Comparison of ENCODE assay signal across 41 cellular contexts in genomic region chrX:74445099-74445498, GRCh38. TPM values are rescaled to one million over a fixed set of nuclear protein-coding genes. Genes with fewer than 3 reads are reported as not detected.
"Had no signal": no experiment of that assay in that cellular context is flagged by ENCODE, and none has a peak within 500 bp of the region (broad histone marks: within the 10 kb centered on the region; RNA-seq: fewer than 3 reads in every experiment).

No MANE protein-coding gene starts in this region.

- H3K27ac ChIP-seq: ascending aorta, body of pancreas, brain microvascular endothelial cell, breast epithelium, cardiac muscle cell, WERI-Rb-1 had no signal

- H3K4me3 Mint-ChIP-seq: activated CD4-positive, alpha-beta memory T cell treated with anti-CD3 and anti-CD28 coated beads, Interleukin-2, amount 10 ng/mL, durations not matched to agents 7 days and 5 days; activated CD4-positive, alpha-beta T cell treated with anti-CD3 and anti-CD28 coated beads for 36 hours; activated CD4-positive, alpha-beta T cell treated with anti-CD3 and anti-CD28 coated beads, Interleukin-2, amount 10 ng/mL, durations not matched to agents 7 days and 5 days; activated CD8-positive, alpha-beta memory T cell treated with anti-CD3 and anti-CD28 coated beads, Interleukin-2, amount 10 ng/mL, durations not matched to agents 7 days and 5 days; activated CD8-positive, alpha-beta T cell treated with anti-CD3 and anti-CD28 coated beads, Interleukin-2, amount 10 ng/mL, durations not matched to agents 7 days and 5 days; activated naive CD4-positive, alpha-beta T cell treated with anti-CD3 and anti-CD28 coated beads, Interleukin-2, amount 10 ng/mL, durations not matched to agents 7 days and 5 days; activated naive CD4-positive, alpha-beta T cell treated with anti-CD3 and anti-CD28 coated beads, Interleukin-2, amount 50 U/mL, for 24 hours; activated naive CD8-positive, alpha-beta T cell; activated naive CD8-positive, alpha-beta T cell treated with anti-CD3 and anti-CD28 coated beads, Interleukin-2, amount 10 ng/mL, durations not matched to agents 7 days and 5 days; activated naive CD8-positive, alpha-beta T cell treated with anti-CD3 and anti-CD28 coated beads, Interleukin-2, amount 50 U/mL, for 24 hours; activated T-cell treated with anti-CD3 and anti-CD28 coated beads, Interleukin-2, amount 50 U/mL, for 24 hours; central memory CD8-positive, alpha-beta T cell; T-helper 1 cell treated with Interleukin-12 subunit alpha and Interleukin-12 subunit beta and Interleukin-4 antibody, amounts not matched to agents 30 μg/mL and 1 μg/mL, for 36 hours; T-helper 2 cell treated with Interferon-gamma antibody and Interleukin-4, amounts not matched to agents 5 μg/mL and 100 μg/mL, for 36 hours; WTC11 had no signal

- H3K36me3 Mint-ChIP-seq: activated CD8-positive, alpha-beta memory T cell treated with anti-CD3 and anti-CD28 coated beads, Interleukin-2, amount 10 ng/mL, durations not matched to agents 7 days and 5 days; activated naive CD4-positive, alpha-beta T cell treated with anti-CD3 and anti-CD28 coated beads, Interleukin-2, amount 10 ng/mL, durations not matched to agents 7 days and 5 days; activated naive CD4-positive, alpha-beta T cell treated with anti-CD3 and anti-CD28 coated beads, Interleukin-2, amount 50 U/mL, for 24 hours; activated naive CD8-positive, alpha-beta T cell; activated naive CD8-positive, alpha-beta T cell treated with anti-CD3 and anti-CD28 coated beads, Interleukin-2, amount 10 ng/mL, durations not matched to agents 7 days and 5 days; WTC11 had no signal

- H3K9me3 ChIP-seq: ascending aorta, body of pancreas, breast epithelium had no signal

- H3K4me1 ChIP-seq: ascending aorta, body of pancreas, breast epithelium had no signal

- DNase-seq: activated CD4-positive, alpha-beta memory T cell treated with anti-CD3 and anti-CD28 coated beads, Interleukin-2, amount 10 ng/mL, durations not matched to agents 7 days and 5 days; activated CD4-positive, alpha-beta T cell treated with anti-CD3 and anti-CD28 coated beads for 1 hour; activated CD4-positive, alpha-beta T cell treated with anti-CD3 and anti-CD28 coated beads for 36 hours; activated CD4-positive, alpha-beta T cell treated with anti-CD3 and anti-CD28 coated beads for 48 hours; activated CD4-positive, alpha-beta T cell treated with anti-CD3 and anti-CD28 coated beads, Interleukin-2, amount 10 ng/mL, durations not matched to agents 7 days and 5 days; activated CD4-positive, alpha-beta T cell treated with anti-CD3 and anti-CD28 coated beads, Interleukin-2, amount 50 U/mL, for 48 hours; activated CD4-positive, CD25-positive, alpha-beta regulatory T cell; activated CD8-positive, alpha-beta memory T cell treated with anti-CD3 and anti-CD28 coated beads for 24 hours; activated CD8-positive, alpha-beta memory T cell treated with anti-CD3 and anti-CD28 coated beads, Interleukin-2, amount 10 ng/mL, durations not matched to agents 7 days and 5 days; activated CD8-positive, alpha-beta memory T cell treated with anti-CD3 and anti-CD28 coated beads, Interleukin-2, amount 50 U/mL, for 48 hours; activated CD8-positive, alpha-beta T cell treated with anti-CD3 and anti-CD28 coated beads, Interleukin-2, amount 10 ng/mL, durations not matched to agents 7 days and 5 days; activated effector memory CD4-positive, alpha-beta T cell treated with Interleukin-2 at 50 U/mL for 16 hours; activated gamma-delta T cell; activated naive CD4-positive, alpha-beta T cell treated with anti-CD3 and anti-CD28 coated beads, Interleukin-2, amount 10 ng/mL, durations not matched to agents 7 days and 5 days; activated naive CD4-positive, alpha-beta T cell treated with Interleukin-2 at 50 U/mL for 16 hours; activated naive CD8-positive, alpha-beta T cell treated with anti-CD3 and anti-CD28 coated beads, Interleukin-2, amount 10 ng/mL, durations not matched to agents 7 days and 5 days; activated naive CD8-positive, alpha-beta T cell treated with anti-CD3 and anti-CD28 coated beads, Interleukin-2, amount 50 U/mL, for 24 hours; activated T-cell treated with anti-CD3 and anti-CD28 coated beads, Interleukin-2, amount 50 U/mL, for 24 hours; activated T-cell treated with anti-CD3 and anti-CD28 coated beads, Interleukin-2, amount 50 U/mL, for 48 hours; amygdala; anterior cingulate cortex; body of pancreas; brain microvascular endothelial cell; caudate nucleus; cerebellar nuclear complex; T-helper 1 cell; T-helper 2 cell; T-helper 9 cell; WERI-Rb-1 had no signal

- H3K4me1 Mint-ChIP-seq: activated CD4-positive, alpha-beta memory T cell treated with anti-CD3 and anti-CD28 coated beads, Interleukin-2, amount 10 ng/mL, durations not matched to agents 7 days and 5 days; activated CD4-positive, alpha-beta T cell treated with anti-CD3 and anti-CD28 coated beads, Interleukin-2, amount 10 ng/mL, durations not matched to agents 7 days and 5 days; activated CD8-positive, alpha-beta memory T cell treated with anti-CD3 and anti-CD28 coated beads, Interleukin-2, amount 10 ng/mL, durations not matched to agents 7 days and 5 days; activated naive CD4-positive, alpha-beta T cell treated with anti-CD3 and anti-CD28 coated beads, Interleukin-2, amount 10 ng/mL, durations not matched to agents 7 days and 5 days; activated naive CD8-positive, alpha-beta T cell treated with anti-CD3 and anti-CD28 coated beads, Interleukin-2, amount 10 ng/mL, durations not matched to agents 7 days and 5 days; central memory CD8-positive, alpha-beta T cell had no signal

- H3K27me3 ChIP-seq: ascending aorta, body of pancreas, brain microvascular endothelial cell, cardiac muscle cell had no signal

- H3K9me3 Mint-ChIP-seq: activated CD4-positive, alpha-beta memory T cell treated with anti-CD3 and anti-CD28 coated beads, Interleukin-2, amount 10 ng/mL, durations not matched to agents 7 days and 5 days; activated CD4-positive, alpha-beta T cell treated with anti-CD3 and anti-CD28 coated beads, Interleukin-2, amount 10 ng/mL, durations not matched to agents 7 days and 5 days; activated naive CD4-positive, alpha-beta T cell treated with anti-CD3 and anti-CD28 coated beads, Interleukin-2, amount 10 ng/mL, durations not matched to agents 7 days and 5 days; activated naive CD4-positive, alpha-beta T cell treated with anti-CD3 and anti-CD28 coated beads, Interleukin-2, amount 50 U/mL, for 24 hours; activated naive CD8-positive, alpha-beta T cell treated with anti-CD3 and anti-CD28 coated beads, Interleukin-2, amount 10 ng/mL, durations not matched to agents 7 days and 5 days; activated naive CD8-positive, alpha-beta T cell treated with anti-CD3 and anti-CD28 coated beads, Interleukin-2, amount 50 U/mL, for 24 hours; activated T-cell treated with anti-CD3 and anti-CD28 coated beads, Interleukin-2, amount 50 U/mL, for 24 hours; activated T-helper 2 cell treated with anti-CD3 and anti-CD28 coated beads, Interferon-gamma antibody, Interleukin-2, Interleukin-4, amounts not matched to agents 10 μg/mL and 5 μg/mL and 100 μg/mL, durations not matched to agents 14 hours and 24 hours and 36 hours; central memory CD8-positive, alpha-beta T cell; T-helper 1 cell treated with Interleukin-12 subunit alpha and Interleukin-12 subunit beta and Interleukin-4 antibody, amounts not matched to agents 30 μg/mL and 1 μg/mL, for 36 hours; T-helper 2 cell treated with Interferon-gamma antibody and Interleukin-4, amounts not matched to agents 5 μg/mL and 100 μg/mL, for 36 hours; WTC11 had no signal

- H3K27me3 Mint-ChIP-seq: activated CD4-positive, alpha-beta T cell treated with anti-CD3 and anti-CD28 coated beads, Interleukin-2, amount 10 ng/mL, durations not matched to agents 7 days and 5 days; activated CD8-positive, alpha-beta memory T cell treated with anti-CD3 and anti-CD28 coated beads, Interleukin-2, amount 10 ng/mL, durations not matched to agents 7 days and 5 days; activated naive CD4-positive, alpha-beta T cell treated with anti-CD3 and anti-CD28 coated beads, Interleukin-2, amount 10 ng/mL, durations not matched to agents 7 days and 5 days; activated naive CD4-positive, alpha-beta T cell treated with anti-CD3 and anti-CD28 coated beads, Interleukin-2, amount 50 U/mL, for 24 hours; activated naive CD8-positive, alpha-beta T cell; activated naive CD8-positive, alpha-beta T cell treated with anti-CD3 and anti-CD28 coated beads, Interleukin-2, amount 10 ng/mL, durations not matched to agents 7 days and 5 days had no signal

- ATAC-seq: activated CD4-positive, alpha-beta T cell treated with anti-CD3 and anti-CD28 coated beads for 36 hours; activated CD4-positive, CD25-positive, alpha-beta regulatory T cell treated with anti-CD3 and anti-CD28 coated beads, Interleukin-2, amount 50 U/mL, for 24 hours; activated CD8-positive, alpha-beta memory T cell treated with anti-CD3 and anti-CD28 coated beads, Interleukin-2, amount 10 ng/mL, durations not matched to agents 7 days and 5 days; activated CD8-positive, alpha-beta T cell treated with anti-CD3 and anti-CD28 coated beads, Interleukin-2, amount 10 ng/mL, durations not matched to agents 7 days and 5 days; activated naive CD8-positive, alpha-beta T cell treated with anti-CD3 and anti-CD28 coated beads, Interleukin-2, amount 50 U/mL, for 24 hours; body of pancreas; WTC11 had no signal

- H3K4me3 ChIP-seq: ascending aorta, body of pancreas, breast epithelium, cardiac muscle cell had no signal

- FAIRE-seq: TTC549 had no signal

- H3K27ac Mint-ChIP-seq: activated CD4-positive, alpha-beta memory T cell treated with anti-CD3 and anti-CD28 coated beads, Interleukin-2, amount 10 ng/mL, durations not matched to agents 7 days and 5 days; activated CD4-positive, alpha-beta T cell treated with anti-CD3 and anti-CD28 coated beads for 36 hours; activated CD4-positive, alpha-beta T cell treated with anti-CD3 and anti-CD28 coated beads, Interleukin-2, amount 10 ng/mL, durations not matched to agents 7 days and 5 days; activated CD8-positive, alpha-beta memory T cell treated with anti-CD3 and anti-CD28 coated beads, Interleukin-2, amount 10 ng/mL, durations not matched to agents 7 days and 5 days; activated CD8-positive, alpha-beta T cell treated with anti-CD3 and anti-CD28 coated beads, Interleukin-2, amount 10 ng/mL, durations not matched to agents 7 days and 5 days; activated naive CD4-positive, alpha-beta T cell treated with anti-CD3 and anti-CD28 coated beads, Interleukin-2, amount 10 ng/mL, durations not matched to agents 7 days and 5 days; activated naive CD4-positive, alpha-beta T cell treated with anti-CD3 and anti-CD28 coated beads, Interleukin-2, amount 50 U/mL, for 24 hours; activated naive CD8-positive, alpha-beta T cell; activated naive CD8-positive, alpha-beta T cell treated with anti-CD3 and anti-CD28 coated beads, Interleukin-2, amount 10 ng/mL, durations not matched to agents 7 days and 5 days; activated naive CD8-positive, alpha-beta T cell treated with anti-CD3 and anti-CD28 coated beads, Interleukin-2, amount 50 U/mL, for 24 hours; activated T-cell treated with anti-CD3 and anti-CD28 coated beads, Interleukin-2, amount 50 U/mL, for 24 hours; activated T-helper 2 cell treated with anti-CD3 and anti-CD28 coated beads, Interferon-gamma antibody, Interleukin-2, Interleukin-4, amounts not matched to agents 10 μg/mL and 5 μg/mL and 100 μg/mL, durations not matched to agents 14 hours and 24 hours and 36 hours; T-helper 1 cell treated with Interleukin-12 subunit alpha and Interleukin-12 subunit beta and Interleukin-4 antibody, amounts not matched to agents 30 μg/mL and 1 μg/mL, for 36 hours; T-helper 2 cell treated with Interferon-gamma antibody and Interleukin-4, amounts not matched to agents 5 μg/mL and 100 μg/mL, for 36 hours; WTC11 had no signal

- H3K36me3 ChIP-seq: ascending aorta, brain microvascular endothelial cell, breast epithelium, cardiac muscle cell, WERI-Rb-1 had no signal

RNA-seq across cellular contexts. Expression of gene SLC16A2, which starts 23.8 kb away (rescaled TPM):
- total RNA-seq: activated CD8-positive, alpha-beta T cell treated with anti-CD3 and anti-CD28 coated beads, Interleukin-2, amount 10 ng/mL, durations not matched to agents 7 days and 5 days had no signal
